ENCODE assay signal across 13 cellular contexts in genomic region chr16:86680137-86680536, GRCh38.
DNase-seq lines count a peak whose midpoint lies in the region; ATAC-seq and TF ChIP-seq lines count a peak whose summit lies in the region.
"Had no signal": no experiment of that assay in that cellular context is flagged by ENCODE, and none has a peak within 500 bp of the region (broad histone marks: within the 10 kb centered on the region; RNA-seq: fewer than 3 reads in every experiment).

No MANE protein-coding gene starts in this region.

- H3K36me3 ChIP-seq in A673 (ENCODE audit: insufficient read depth, low read length, poor library complexity, severe bottlenecking) (no peaks in the 10 kb centered on the region), kidney epithelial cell (ENCODE audit: control insufficient read depth, insufficient read depth, low read length) (no peaks in the 10 kb centered on the region), adrenal gland (replicated peaks in 1 of 2) (no peaks in the 10 kb centered on the region)

- H3K4me1 ChIP-seq in A673 (ENCODE audit: insufficient read depth, low read length, poor library complexity, severe bottlenecking): peaks cover 14% of the 10 kb centered on the region
- H3K4me1 ChIP-seq in adrenal gland (replicated peaks in 1 of 2): no peaks in the 10 kb centered on the region

- in situ Hi-C loops in ACHN (cut with HindIII; ENCODE audit: low pct_ligation_motif_present, low pct_unique_long_range_greater_than_20kb, low sequenced_read_pairs): no loop called here

- H3K4me3 ChIP-seq in A673 (ENCODE audit: low read depth, low read length, poor library complexity, severe bottlenecking) (no peak overlapping the region), kidney epithelial cell (ENCODE audit: low read depth, low read length) (no peak overlapping the region), adrenal gland (no peak overlapping the region)
- H3K4me3 ChIP-seq: A549 had no signal

- CTCF ChIA-PET in A673 (lab: Charles Lee): no interaction called here

- DNase-seq in A673 (ENCODE audit: low spot score): peak; percentile 87
- peak; percentile 85 for DNase-seq in LHCN-M2 (ENCODE audit: low read depth)
- DNase-seq in dedifferentiated amniotic fluid mesenchymal stem cell (ENCODE audit: extremely low spot score): peak; percentile 53
- peak; percentile 41 for DNase-seq in kidney epithelial cell (ENCODE audit: low read depth)
- no peak for DNase-seq in ACHN
- no peak for DNase-seq in adrenal gland
- DNase-seq in NCI-H1436 treated with DMSO at 0.1 percent for 48 hours (lab: John Stamatoyannopoulos, UW): no peak
- DNase-seq: activated CD4-positive, alpha-beta memory T cell treated with anti-CD3 and anti-CD28 coated beads for 36 hours; activated naive CD4-positive, alpha-beta T cell; NCI-H1105; stimulated activated naive B cell treated with anti-CD40 and anti-IgM and Interleukin-4, amounts not matched to agents 10 μg/mL and 1 μg/mL and 100 μg/mL, for 72 hours had no signal

- H3K9me3 ChIP-seq in A673 (ENCODE audit: low read depth, low read length, poor library complexity, severe bottlenecking) (no peaks in the 10 kb centered on the region), adrenal gland (replicated peaks in 1 of 3) (no peaks in the 10 kb centered on the region)

- POLR2A ChIA-PET in A673 (lab: Charles Lee; ENCODE audit: low non-redundant PET): no interaction called here

- H3K27ac ChIP-seq in A673 (ENCODE audit: low read depth, low read length, poor library complexity, severe bottlenecking) (no peak overlapping the region), adrenal gland (peak overlapping the region in 1 of 5 donors; percentile 2)
- H3K27ac ChIP-seq: A549 had no signal

- H3K27me3 ChIP-seq in A673 (replicated peaks; ENCODE audit: insufficient read depth, low read depth, low read length, poor library complexity): peaks cover 72% of the 10 kb centered on the region
- H3K27me3 ChIP-seq in kidney epithelial cell (ENCODE audit: control insufficient read depth, insufficient read depth, low read length): no peaks in the 10 kb centered on the region
- no peaks in the 10 kb centered on the region for H3K27me3 ChIP-seq in adrenal gland

- 29 to 35% (median 32%) methylated on average over 4 of the region's 4 CpGs for WGBS in adrenal gland, 4 donors

- no TSS peak for BruUV-seq in A673 (replicated peaks; lab: Mats Ljungman, UMichigan)

- intact Hi-C loops in A673 (cut with micrococcal nuclease; ENCODE audit: unreplicated experiment) (no loop called here), adrenal gland (cut with DNase I) (no loop called here)

- no peak for TF ChIP-seq CTCF in A673 (conservative IDR thresholded peaks at IDR 0.05; ENCODE audit: low read depth, low read length)
- TF ChIP-seq CTCF in kidney epithelial cell (IDR thresholded peaks at IDR 0.05; ENCODE audit: insufficient read depth, low read length, poor library complexity, severe bottlenecking): no peak
- no peak for TF ChIP-seq CTCF in adrenal gland (IDR thresholded peaks at IDR 0.05)

- no peak for ATAC-seq in GM19452 (IDR thresholded peaks at IDR 0.05; ENCODE audit: unreplicated experiment)
- ATAC-seq: A549; stimulated activated naive B cell treated with anti-CD40 and anti-IgM and Interleukin-4, amounts not matched to agents 10 μg/mL and 1 μg/mL and 100 μg/mL, for 72 hours had no signal

- no peak for TF ChIP-seq POLR2A in adrenal gland (IDR thresholded peaks at IDR 0.05)

Comparison
In these comparisons a context has a peak if more than half of its experiments do, and no peak if none do; other contexts are left out.
1. DNase-seq: peak in A673 (single experiment), LHCN-M2 (single experiment), dedifferentiated amniotic fluid mesenchymal stem cell (single experiment) and kidney epithelial cell (single experiment); none in ACHN (single experiment), adrenal gland (0 of 7) and NCI-H1436 treated with DMSO at 0.1 percent for 48 hours (single experiment).